ENCODE assay signal across 13 cellular contexts in genomic region chr10:33822774-33823173, GRCh38.
DNase-seq lines count a peak whose midpoint lies in the region; ATAC-seq and TF ChIP-seq lines count a peak whose summit lies in the region.
"Had no signal": no experiment of that assay in that cellular context is flagged by ENCODE, and none has a peak within 500 bp of the region (broad histone marks: within the 10 kb centered on the region; RNA-seq: fewer than 3 reads in every experiment).

No MANE protein-coding gene starts in this region.

- no peaks in the 10 kb centered on the region for H3K36me3 ChIP-seq in right lobe of liver
- H3K36me3 ChIP-seq in HAP-1 (replicated peaks) = no peaks in the 10 kb centered on the region
- H3K36me3 ChIP-seq: BE2C had no signal

- H3K4me1 ChIP-seq in right lobe of liver = no peaks in the 10 kb centered on the region
- H3K4me1 ChIP-seq in HAP-1 = peaks cover 11% of the 10 kb centered on the region

- H3K4me3 ChIP-seq in fibroblast of pulmonary artery (replicated peaks; ENCODE audit: low read depth, low read length) = no peak overlapping the region
- no peak overlapping the region for H3K4me3 ChIP-seq in right lobe of liver
- H3K4me3 ChIP-seq in HAP-1 = no peak overlapping the region

- in situ Hi-C loops in SK-MEL-5 (cut with HindIII; ENCODE audit: low pct_unique_long_range_greater_than_20kb, low sequenced_read_pairs) (no loop called here), HAP-1 (cut with MboI; ENCODE audit: low sequenced_read_pairs) (no loop called here)

- DNase-seq in SK-MEL-5 (ENCODE audit: low read depth, low spot score) = peak; percentile 8
- peak; percentile 45 for DNase-seq in fibroblast of pulmonary artery (ENCODE audit: low read depth)
- no peak for DNase-seq in right lobe of liver
- no peak for DNase-seq in midbrain (lab: John Stamatoyannopoulos, UW)
- no peak for DNase-seq in erythroblast (lab: John Stamatoyannopoulos, UW)
- DNase-seq in HAP-1 (ENCODE audit: low spot score in 2 of 2) = no peak
- DNase-seq: ACHN; BE2C; C1 segment of cervical spinal cord; Caco-2; CD4-positive, alpha-beta T cell; GOT3; H7 had no signal

- H3K9me3 ChIP-seq in right lobe of liver (no peaks in the 10 kb centered on the region), HAP-1 (no peaks in the 10 kb centered on the region)
- H3K9me3 ChIP-seq: BE2C, Caco-2 had no signal

- intact Hi-C loops in right lobe of liver (cut with DNase I) = no loop called here

- WGBS in right lobe of liver (ENCODE audit: insufficient coverage, low coverage, low lambda C conversion rate, missing lambda C conversion rate) = 50% methylated on average over 3 of the region's 3 CpGs

- TF ChIP-seq POLR2A in right lobe of liver (IDR thresholded peaks at IDR 0.05) (no peak), erythroblast (IDR thresholded peaks at IDR 0.05; ENCODE audit: low read length) (no peak)

- peak; percentile 17 to 51 (median 46) for ATAC-seq in right lobe of liver

- H3K27ac ChIP-seq in right lobe of liver = no peak overlapping the region

- H3K27me3 ChIP-seq in right lobe of liver (no peaks in the 10 kb centered on the region), HAP-1 (ENCODE audit: low read depth) (no peaks in the 10 kb centered on the region)
- H3K27me3 ChIP-seq: BE2C had no signal

- no peak for TF ChIP-seq CTCF in fibroblast of pulmonary artery (IDR thresholded peaks at IDR 0.05; ENCODE audit: low read length, missing control alignments)
- TF ChIP-seq CTCF in right lobe of liver (IDR thresholded peaks at IDR 0.05) = no peak

Comparison
In these comparisons a context has a peak if more than half of its experiments do, and no peak if none do; other contexts are left out.
1. DNase-seq: peak in SK-MEL-5 (single experiment) and fibroblast of pulmonary artery (single experiment); none in right lobe of liver (0 of 3), midbrain (single experiment), erythroblast (0 of 2) and HAP-1 (0 of 2).